Comparison of ENCODE assay signal across 8 cellular contexts in the genomic region with DNA sequence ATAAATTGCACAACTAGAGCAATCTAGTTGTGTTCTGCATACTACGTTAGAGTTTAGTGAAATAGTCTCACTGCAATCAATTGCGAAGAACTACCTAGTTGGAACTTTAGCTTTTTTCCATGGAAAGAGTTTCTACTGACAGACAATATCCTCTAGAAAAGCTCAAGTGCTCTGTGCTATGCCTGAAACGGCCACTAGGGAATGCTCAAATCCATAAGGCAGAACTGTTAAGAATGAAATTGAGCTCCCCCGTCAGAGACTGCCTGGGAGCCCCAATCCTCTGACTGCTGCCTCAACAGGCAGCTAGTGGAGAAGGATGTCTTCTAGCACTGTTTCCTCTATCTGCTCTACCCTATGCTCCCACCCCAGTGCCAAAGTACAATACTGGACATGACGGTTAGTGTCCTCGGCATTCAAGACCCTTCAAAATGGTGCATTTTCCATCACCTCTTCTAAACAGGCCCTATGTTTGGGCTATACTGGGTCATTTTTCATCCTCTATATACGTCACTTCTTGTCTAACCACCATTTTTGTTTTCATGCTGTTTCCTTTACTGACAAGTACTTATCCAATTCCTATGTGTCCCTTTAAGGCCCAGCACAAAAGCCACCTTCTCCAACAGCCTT. TPM values are rescaled to one million over a fixed set of nuclear protein-coding genes. Genes with fewer than 3 reads are reported as not detected.
DNase-seq lines count a peak whose midpoint lies in the region; ATAC-seq and TF ChIP-seq lines count a peak whose summit lies in the region.

No MANE protein-coding gene starts in this region.

- TF ChIP-seq CTCF in Loucy (conservative IDR thresholded peaks at IDR 0.05; ENCODE audit: low read length): peak; percentile 66
- TF ChIP-seq CTCF in adrenal gland (IDR thresholded peaks at IDR 0.05): peak; percentile 58 to 76 (median 65)

- no peaks in the 10 kb centered on the region for H3K9me2 ChIP-seq in Loucy (replicated peaks; ENCODE audit: low read depth, low read length)

- peak; percentile 56 for DNase-seq in EH (ENCODE audit: low read depth)
- peak; percentile 19 for DNase-seq in SKM-1 (lab: John Stamatoyannopoulos, UW; ENCODE audit: unreplicated experiment)
- peak; percentile 30 to 85 (median 63) for DNase-seq in adrenal gland
- peak; percentile 44 for DNase-seq in hepatic stellate cell (ENCODE audit: low spot score)
- peak; percentile 2 to 32 for DNase-seq in stimulated activated CD4-positive, alpha-beta T cell treated with anti-CD3 and anti-CD28 coated beads, Interleukin-12 subunit alpha, Interleukin-12 subunit beta, amount 100 ng/mL, for 24 hours (ENCODE audit: low read depth in 2 of 2)

- no peak overlapping the region for H3K4me2 ChIP-seq in Loucy (ENCODE audit: low read depth, low read length, poor library complexity, severe bottlenecking)

- intact Hi-C loops in adrenal gland (cut with DNase I): loop anchor here in 1 of 2 donors (10.0 kb wide), 2 partner anchors 132 to 532 kb away; no protein-coding TSS in a partner anchor

- no peak overlapping the region for H2AFZ ChIP-seq in Loucy (ENCODE audit: low read length)

- 38 to 60% (median 49%) methylated on average over 5 to 7 of the region's 7 CpGs for WGBS in adrenal gland, 4 donors

- 0 out of 2 replicates have a peak, but pooled peaks cover 4% of the 10 kb centered on the region for H3F3A ChIP-seq in Loucy (ENCODE audit: low read depth)

- H3K9me3 ChIP-seq in Loucy (ENCODE audit: insufficient read depth, low read depth, low read length) (no peaks in the 10 kb centered on the region), adrenal gland (replicated peaks in 1 of 3) (no peaks in the 10 kb centered on the region)

- H3K27me3 ChIP-seq in Loucy (ENCODE audit: insufficient read depth, low read length, poor library complexity, severe bottlenecking) (no peaks in the 10 kb centered on the region), adrenal gland (peaks cover 33% of the 10 kb centered on the region)

- H3K36me3 ChIP-seq in Loucy (ENCODE audit: insufficient read depth, low read length) (no peaks in the 10 kb centered on the region), adrenal gland (replicated peaks in 1 of 2) (no peaks in the 10 kb centered on the region)

- no peak overlapping the region for H3K27ac ChIP-seq in adrenal gland

- H3K4me3 ChIP-seq in Loucy (ENCODE audit: low read length, poor library complexity, severe bottlenecking) (no peak overlapping the region), adrenal gland (no peak overlapping the region)

- no peaks in the 10 kb centered on the region for H4K20me1 ChIP-seq in Loucy (ENCODE audit: insufficient read depth, low read length, poor library complexity, severe bottlenecking)

- H3K4me1 ChIP-seq in Loucy (ENCODE audit: insufficient read depth, low read length, poor library complexity, severe bottlenecking) (peaks cover 9% of the 10 kb centered on the region), adrenal gland (replicated peaks in 1 of 2) (no peaks in the 10 kb centered on the region)

- no peaks in the 10 kb centered on the region for H3K79me2 ChIP-seq in Loucy (ENCODE audit: insufficient read depth, low read length)

- ATAC-seq in GM21619 (IDR thresholded peaks at IDR 0.05; ENCODE audit: unreplicated experiment) (peak; percentile 80), HG02970 (IDR thresholded peaks at IDR 0.05; ENCODE audit: low FRiP score, unreplicated experiment) (no peak)

- no peak for TF ChIP-seq POLR2A in adrenal gland (IDR thresholded peaks at IDR 0.05)

- no peak overlapping the region for H3K9ac ChIP-seq in Loucy (ENCODE audit: low read depth, low read length, poor library complexity, severe bottlenecking)

RNA-seq across cellular contexts. Expression of gene FRMD7, which starts 35.3 kb away (rescaled TPM):
- total RNA-seq in adrenal gland: not detected
- polyA plus RNA-seq in adrenal gland: not detected
